In the genomic region with DNA sequence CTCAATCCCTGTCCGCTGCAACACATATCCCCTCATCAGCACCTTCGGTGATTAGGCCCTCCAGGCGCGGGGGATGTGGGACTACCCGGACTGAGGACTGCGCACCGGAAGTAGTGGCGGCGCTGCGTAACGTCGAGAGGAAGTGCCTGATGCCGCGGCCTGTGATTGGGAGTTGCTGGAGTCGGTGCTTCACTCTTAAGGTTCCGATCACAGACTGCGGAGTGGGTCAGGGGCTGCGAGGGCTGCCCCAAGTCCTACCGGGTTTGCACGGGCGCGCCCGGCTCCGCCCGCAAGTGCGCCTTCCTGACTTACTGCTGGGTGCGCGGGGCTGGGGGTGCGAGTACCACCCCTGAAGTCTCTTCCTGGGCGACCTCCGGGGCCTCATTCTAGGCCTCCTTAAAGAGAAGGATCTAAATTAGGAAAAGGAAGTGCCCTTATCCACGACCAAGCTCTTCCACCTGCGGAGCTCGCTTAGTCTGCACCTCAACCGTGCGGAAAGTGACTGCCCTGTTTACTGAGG, we compare ENCODE assay signal across 8 cellular contexts. TPM values are rescaled to one million over a fixed set of nuclear protein-coding genes. Genes with fewer than 3 reads are reported as not detected.
DNase-seq lines count a peak whose midpoint lies in the region; ATAC-seq and TF ChIP-seq lines count a peak whose summit lies in the region.

A gene (plus strand): TSS at position 192 of the 520 bp plus-strand sequence. CDS start 1,822 bp downstream, outside the sequence.

- peaks cover 10% of the 10 kb centered on the region for H3K9me3 Mint-ChIP-seq in T-helper 2 cell treated with Interferon-gamma antibody and Interleukin-4, amounts not matched to agents 5 μg/mL and 100 μg/mL, for 36 hours

- under 1% methylated on average over 36 of the region's 36 CpGs for WGBS in right cardiac atrium
- WGBS in urinary bladder = under 1% methylated on average over 36 of the region's 36 CpGs

- ATAC-seq in GM18498 (IDR thresholded peaks at IDR 0.05; ENCODE audit: unreplicated experiment) (peak; percentile 99), HG02884 (IDR thresholded peaks at IDR 0.05; ENCODE audit: unreplicated experiment) (peak; percentile 99), right cardiac atrium (peak; percentile 99 to 100)

- H3K27me3 ChIP-seq in ascending aorta (no peaks in the 10 kb centered on the region), right cardiac atrium (ENCODE audit: control insufficient read depth, insufficient read depth) (no peaks in the 10 kb centered on the region)

- H3K27ac ChIP-seq in ascending aorta (peak within 1 kb of the TSS; percentile 65 to 71), right cardiac atrium (ENCODE audit: low read length) (peak within 1 kb of the TSS; percentile 10), urinary bladder (ENCODE audit: low read depth) (no peak within 1 kb of the TSS)

- peak in 1 of 3 experiments; percentile 10 for TF ChIP-seq CTCF in ascending aorta (IDR thresholded peaks at IDR 0.05)

- intact Hi-C loops in ascending aorta (cut with DNase I) = no loop called here
- intact Hi-C loops in right cardiac atrium (cut with DNase I) = no loop called here

- peaks cover 14 to 32% of the 10 kb centered on the region in 2 donors for H3K36me3 ChIP-seq in ascending aorta
- H3K36me3 ChIP-seq in urinary bladder (ENCODE audit: insufficient read depth) = peaks cover 5% of the 10 kb centered on the region

- no peaks in the 10 kb centered on the region for H3K9me3 ChIP-seq in ascending aorta
- no peaks in the 10 kb centered on the region for H3K9me3 ChIP-seq in right cardiac atrium (ENCODE audit: control insufficient read depth, low read length)

- peaks cover 27% of the 10 kb centered on the region for H3K36me3 Mint-ChIP-seq in T-helper 2 cell treated with Interferon-gamma antibody and Interleukin-4, amounts not matched to agents 5 μg/mL and 100 μg/mL, for 36 hours (ENCODE audit: low read depth)

- H3K27me3 Mint-ChIP-seq in T-helper 2 cell treated with Interferon-gamma antibody and Interleukin-4, amounts not matched to agents 5 μg/mL and 100 μg/mL, for 36 hours (ENCODE audit: low read depth) = peaks cover 18% of the 10 kb centered on the region

- H3K4me1 ChIP-seq in ascending aorta = peaks cover 9 to 13% of the 10 kb centered on the region in 2 donors
- no peaks in the 10 kb centered on the region for H3K4me1 ChIP-seq in right cardiac atrium (ENCODE audit: control insufficient read depth, insufficient read depth, low read length)
- H3K4me1 ChIP-seq in urinary bladder (ENCODE audit: insufficient read depth) = no peaks in the 10 kb centered on the region

- DNase-seq in NCI-H1694 treated with DMSO at 0.1 percent for 48 hours (lab: John Stamatoyannopoulos, UW) (peak; percentile 85), ascending aorta (ENCODE audit: low spot score in 2 of 2) (peak; percentile 63 to 96), right cardiac atrium (peak; percentile 92 to 96 (median 96)), pulmonary artery endothelial cell (ENCODE audit: low read depth, low spot score) (peak; percentile 86)
- DNase-seq in T-helper 2 cell treated with Interferon-gamma antibody and Interleukin-4, amounts not matched to agents 5 μg/mL and 100 μg/mL, for 36 hours (ENCODE audit: low spot score) = peak; percentile 86

- peak within 1 kb of the TSS; percentile 91 for H3K4me3 Mint-ChIP-seq in T-helper 2 cell treated with Interferon-gamma antibody and Interleukin-4, amounts not matched to agents 5 μg/mL and 100 μg/mL, for 36 hours

- H3K4me1 Mint-ChIP-seq in T-helper 2 cell treated with Interferon-gamma antibody and Interleukin-4, amounts not matched to agents 5 μg/mL and 100 μg/mL, for 36 hours (ENCODE audit: low read depth) = peaks cover 17% of the 10 kb centered on the region

- H3K27ac Mint-ChIP-seq in T-helper 2 cell treated with Interferon-gamma antibody and Interleukin-4, amounts not matched to agents 5 μg/mL and 100 μg/mL, for 36 hours = peak within 1 kb of the TSS; percentile 65

- H3K4me3 ChIP-seq in ascending aorta (peak within 1 kb of the TSS; percentile 90 to 92), right cardiac atrium (ENCODE audit: low read length) (peak within 1 kb of the TSS; percentile 79), urinary bladder (ENCODE audit: low read depth, low read length) (peak within 1 kb of the TSS; percentile 68)

RNA-seq across cellular contexts. Expression of the gene that starts here (rescaled TPM):
- total RNA-seq in ascending aorta (19.1 TPM), right cardiac atrium (10 to 100 TPM; 15.1 to 18.6 (median 17.4) TPM), pulmonary artery endothelial cell (28.2 and 42.8 TPM in 2 replicates), urinary bladder (30.2 TPM)
- polyA plus RNA-seq in right cardiac atrium (17.4 TPM), urinary bladder (27.7 TPM)
